Comparison of ENCODE assay signal across 1 cellular context in the genomic region with DNA sequence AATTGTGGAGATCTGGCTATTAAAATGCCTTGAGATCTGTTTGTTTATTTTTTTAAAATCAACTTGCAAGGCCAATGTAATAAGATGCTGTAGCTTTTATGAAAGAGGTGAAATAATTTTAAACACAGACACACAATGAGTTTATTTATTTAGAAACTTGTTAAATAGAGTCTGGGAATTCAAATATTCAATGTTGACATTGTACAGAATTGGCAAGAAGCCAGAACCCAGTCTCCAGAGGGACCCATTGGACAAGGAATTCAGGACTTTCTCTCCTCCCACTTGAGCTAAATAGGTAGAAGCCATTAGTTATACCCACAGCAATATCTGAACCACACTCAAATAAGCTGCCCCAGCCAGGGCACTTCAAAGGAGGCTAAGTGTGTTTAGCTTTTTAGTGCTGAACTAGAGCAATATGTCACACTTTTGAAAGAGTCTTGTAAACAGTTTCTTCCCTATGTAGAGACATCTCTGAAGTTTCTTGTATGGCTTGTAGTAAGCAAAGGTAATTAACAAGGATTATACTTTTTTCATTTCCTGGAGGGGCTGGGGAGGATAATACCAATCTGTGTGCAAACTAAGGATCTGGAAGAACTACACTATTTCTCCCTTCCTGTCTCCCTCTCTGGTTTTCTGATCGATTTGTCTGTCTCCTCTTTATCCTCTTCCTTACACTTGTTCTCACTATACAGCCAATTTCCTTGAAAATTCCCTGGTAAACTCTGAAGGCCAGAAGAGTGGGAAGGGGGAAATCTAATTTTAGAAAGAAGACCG.
TF ChIP-seq lines count a peak whose summit lies in the region.

No MANE protein-coding gene starts in this region.

TF ChIP-seq in H1, 55 proteins besides CTCF, POLR2A, EP300 and RAD21:
- TF ChIP-seq CHD2 (IDR thresholded peaks at IDR 0.05; ENCODE audit: low read length): no peak
- no peak for TF ChIP-seq RNF2 (IDR thresholded peaks at IDR 0.05; ENCODE audit: borderline replicate concordance, low read depth, low read length, missing control alignments, poor library complexity, severe bottlenecking)
- TF ChIP-seq FOSL1 (IDR thresholded peaks at IDR 0.05; ENCODE audit: insufficient read depth, low read depth, low read length): no peak
- no peak for TF ChIP-seq SRF (IDR thresholded peaks at IDR 0.05; ENCODE audit: low read depth, low read length)
- TF ChIP-seq SP4 (IDR thresholded peaks at IDR 0.05; ENCODE audit: low read length): no peak
- no peak for TF ChIP-seq EGR1 (IDR thresholded peaks at IDR 0.05; ENCODE audit: borderline replicate concordance, low read depth, low read length)
TF ChIP-seq in H1: peak in this region for 0.
